ENCODE assay signal across 1 cellular context in the genomic region with DNA sequence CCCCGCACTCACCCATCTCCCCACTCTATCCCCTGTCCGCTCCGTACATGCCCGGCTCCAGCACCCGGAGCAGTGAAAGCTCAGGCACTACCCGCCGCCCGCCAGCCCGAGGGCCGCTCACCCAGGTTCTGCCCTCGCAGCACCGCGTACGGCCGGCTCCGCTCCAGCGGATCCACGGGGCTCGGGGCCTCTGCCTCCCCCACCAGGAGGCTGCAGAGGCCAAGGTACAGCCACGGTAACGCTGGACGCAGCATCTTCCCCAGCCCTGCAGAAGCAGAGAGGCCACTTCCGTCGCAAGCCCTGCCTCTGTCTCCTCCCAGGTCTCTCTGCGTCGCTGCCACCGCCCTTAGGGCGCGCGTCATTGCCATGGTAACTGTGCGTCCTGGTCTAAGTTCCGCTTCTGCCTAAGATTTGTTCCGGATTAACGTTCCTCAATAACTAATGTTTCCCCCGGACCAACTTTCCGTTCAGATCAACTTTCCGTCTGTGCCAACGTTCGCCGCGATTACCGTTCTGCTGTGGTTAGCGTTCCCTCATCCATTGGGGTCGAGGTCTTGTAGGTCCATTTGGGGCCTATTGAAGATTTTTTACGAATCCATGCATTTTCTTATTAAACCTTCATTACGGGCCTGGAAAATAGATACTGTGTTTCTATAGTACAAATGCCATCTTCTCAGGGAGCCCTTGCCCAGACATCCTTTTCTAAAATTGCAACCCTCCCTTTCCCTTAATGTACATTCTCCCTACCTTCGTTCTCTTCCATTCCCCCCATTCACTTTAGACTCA.
TF ChIP-seq lines count a peak whose summit lies in the region.

Gene C12orf76, minus strand, starts transcription at position 281 of the 786 bp plus-strand sequence. Its CDS starts 27 bp downstream, at position 254.

TF ChIP-seq in HepG2, 621 proteins besides CTCF, POLR2A, EP300 and RAD21 (continued from another document and continues in another):
- TF ChIP-seq ARID5B (CRISPR knock-in tag; IDR thresholded peaks at IDR 0.05) (peak; percentile 63), ZNF414 (CRISPR knock-in tag; IDR thresholded peaks at IDR 0.05) (peak; percentile 86), ZNF788 (CRISPR knock-in tag; IDR thresholded peaks at IDR 0.05; ENCODE audit: borderline replicate concordance) (peak; percentile 97; the same call in 1 of the 2 replicates), ZNF629 (CRISPR knock-in tag; conservative IDR thresholded peaks at IDR 0.05) (peak; percentile 54; the same call in 1 of the 2 replicates), ARID2 (CRISPR knock-in tag; IDR thresholded peaks at IDR 0.05; ENCODE audit: borderline replicate concordance) (peak; percentile 2; the same call in 1 of the 2 replicates), MED1 (CRISPR knock-in tag; IDR thresholded peaks at IDR 0.05) (peak; percentile 81), KDM6A (CRISPR knock-in tag; IDR thresholded peaks at IDR 0.05; ENCODE audit: low read depth) (no peak), HNF4G (IDR thresholded peaks at IDR 0.05; ENCODE audit: borderline replicate concordance, low read depth, low read length) (peak; percentile 60; the same call in 1 of the 2 replicates), HNF4G (CRISPR knock-in tag; IDR thresholded peaks at IDR 0.05; ENCODE audit: borderline replicate concordance, low read depth) (no peak), HDAC1 (CRISPR knock-in tag; IDR thresholded peaks at IDR 0.05) (peak; percentile 94), ZNF782 (CRISPR knock-in tag; IDR thresholded peaks at IDR 0.05; ENCODE audit: borderline replicate concordance) (peak; percentile 47; the same call in 1 of the 2 replicates), PPARG (CRISPR knock-in tag; conservative IDR thresholded peaks at IDR 0.05) (peak; percentile 76), SP5 (CRISPR knock-in tag; IDR thresholded peaks at IDR 0.05; ENCODE audit: borderline replicate concordance, low read depth) (peak; percentile 22; the same call in 1 of the 2 replicates), ZSCAN9 (CRISPR knock-in tag; IDR thresholded peaks at IDR 0.05; ENCODE audit: borderline replicate concordance) (peak; percentile 76), POLR2G (IDR thresholded peaks at IDR 0.05; ENCODE audit: low read depth, low read length) (peak; percentile 87), NFKB2 (CRISPR knock-in tag; IDR thresholded peaks at IDR 0.05; ENCODE audit: borderline replicate concordance) (peak; percentile 81; the same call in 1 of the 2 replicates), SOX5 (CRISPR knock-in tag; IDR thresholded peaks at IDR 0.05; ENCODE audit: borderline replicate concordance) (peak; percentile 76), FOXP1 (IDR thresholded peaks at IDR 0.05) (no peak), FOXP1 (CRISPR knock-in tag; IDR thresholded peaks at IDR 0.05) (peak; percentile 26; the same call in 1 of the 2 replicates), ZNF317 (CRISPR knock-in tag; IDR thresholded peaks at IDR 0.05) (no peak), TAF1 (CRISPR knock-in tag; IDR thresholded peaks at IDR 0.05) (peak; percentile 87), TBX2 (CRISPR knock-in tag; IDR thresholded peaks at IDR 0.05; ENCODE audit: borderline replicate concordance) (peak; percentile 87), MIER3 (CRISPR knock-in tag; IDR thresholded peaks at IDR 0.05; ENCODE audit: borderline replicate concordance) (peak; percentile 60; the same call in 1 of the 2 replicates), PITX1 (CRISPR knock-in tag; IDR thresholded peaks at IDR 0.05) (peak; percentile 94), ZIK1 (CRISPR knock-in tag; IDR thresholded peaks at IDR 0.05; ENCODE audit: borderline replicate concordance, low read depth) (no peak), ATAD3A (CRISPR knock-in tag; IDR thresholded peaks at IDR 0.05) (no peak), ZNF441 (CRISPR knock-in tag; IDR thresholded peaks at IDR 0.05; ENCODE audit: borderline replicate concordance) (0 out of 2 replicates have a peak, but pooled peaks have one; percentile 41), ZBTB8A (CRISPR knock-in tag; IDR thresholded peaks at IDR 0.05; ENCODE audit: borderline replicate concordance, low read depth) (no peak), FOXM1 (CRISPR knock-in tag; IDR thresholded peaks at IDR 0.05) (no peak), ZNF775 (CRISPR knock-in tag; IDR thresholded peaks at IDR 0.05; ENCODE audit: borderline replicate concordance) (no peak), HNF4A (CRISPR knock-in tag; IDR thresholded peaks at IDR 0.05) (peak; percentile 83), KMT2B (CRISPR knock-in tag; IDR thresholded peaks at IDR 0.05) (peak; percentile 91), ZFX (CRISPR knock-in tag; IDR thresholded peaks at IDR 0.05; ENCODE audit: low read depth) (peak; percentile 90), ZNF230 (CRISPR knock-in tag; IDR thresholded peaks at IDR 0.05) (peak; percentile 33; the same call in 1 of the 2 replicates), MNT (IDR thresholded peaks at IDR 0.05) (peak; percentile 46; the same call in 1 of the 2 replicates)
- TF ChIP-seq, protein P1, sequence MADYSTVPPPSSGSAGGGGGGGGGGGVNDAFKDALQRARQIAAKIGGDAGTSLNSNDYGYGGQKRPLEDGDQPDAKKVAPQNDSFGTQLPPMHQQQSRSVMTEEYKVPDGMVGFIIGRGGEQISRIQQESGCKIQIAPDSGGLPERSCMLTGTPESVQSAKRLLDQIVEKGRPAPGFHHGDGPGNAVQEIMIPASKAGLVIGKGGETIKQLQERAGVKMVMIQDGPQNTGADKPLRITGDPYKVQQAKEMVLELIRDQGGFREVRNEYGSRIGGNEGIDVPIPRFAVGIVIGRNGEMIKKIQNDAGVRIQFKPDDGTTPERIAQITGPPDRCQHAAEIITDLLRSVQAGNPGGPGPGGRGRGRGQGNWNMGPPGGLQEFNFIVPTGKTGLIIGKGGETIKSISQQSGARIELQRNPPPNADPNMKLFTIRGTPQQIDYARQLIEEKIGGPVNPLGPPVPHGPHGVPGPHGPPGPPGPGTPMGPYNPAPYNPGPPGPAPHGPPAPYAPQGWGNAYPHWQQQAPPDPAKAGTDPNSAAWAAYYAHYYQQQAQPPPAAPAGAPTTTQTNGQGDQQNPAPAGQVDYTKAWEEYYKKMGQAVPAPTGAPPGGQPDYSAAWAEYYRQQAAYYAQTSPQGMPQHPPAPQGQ (CRISPR knock-in tag; IDR thresholded peaks at IDR 0.05; ENCODE audit: borderline replicate concordance): no peak
- TF ChIP-seq, protein P2, sequence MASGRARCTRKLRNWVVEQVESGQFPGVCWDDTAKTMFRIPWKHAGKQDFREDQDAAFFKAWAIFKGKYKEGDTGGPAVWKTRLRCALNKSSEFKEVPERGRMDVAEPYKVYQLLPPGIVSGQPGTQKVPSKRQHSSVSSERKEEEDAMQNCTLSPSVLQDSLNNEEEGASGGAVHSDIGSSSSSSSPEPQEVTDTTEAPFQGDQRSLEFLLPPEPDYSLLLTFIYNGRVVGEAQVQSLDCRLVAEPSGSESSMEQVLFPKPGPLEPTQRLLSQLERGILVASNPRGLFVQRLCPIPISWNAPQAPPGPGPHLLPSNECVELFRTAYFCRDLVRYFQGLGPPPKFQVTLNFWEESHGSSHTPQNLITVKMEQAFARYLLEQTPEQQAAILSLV (CRISPR knock-in tag; IDR thresholded peaks at IDR 0.05; ENCODE audit: borderline replicate concordance): peak; percentile 34; the same call in 1 of the 2 replicates
- TF ChIP-seq, protein P3, sequence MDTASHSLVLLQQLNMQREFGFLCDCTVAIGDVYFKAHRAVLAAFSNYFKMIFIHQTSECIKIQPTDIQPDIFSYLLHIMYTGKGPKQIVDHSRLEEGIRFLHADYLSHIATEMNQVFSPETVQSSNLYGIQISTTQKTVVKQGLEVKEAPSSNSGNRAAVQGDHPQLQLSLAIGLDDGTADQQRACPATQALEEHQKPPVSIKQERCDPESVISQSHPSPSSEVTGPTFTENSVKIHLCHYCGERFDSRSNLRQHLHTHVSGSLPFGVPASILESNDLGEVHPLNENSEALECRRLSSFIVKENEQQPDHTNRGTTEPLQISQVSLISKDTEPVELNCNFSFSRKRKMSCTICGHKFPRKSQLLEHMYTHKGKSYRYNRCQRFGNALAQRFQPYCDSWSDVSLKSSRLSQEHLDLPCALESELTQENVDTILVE (CRISPR knock-in tag; IDR thresholded peaks at IDR 0.05): peak; percentile 94
- TF ChIP-seq, protein P4, sequence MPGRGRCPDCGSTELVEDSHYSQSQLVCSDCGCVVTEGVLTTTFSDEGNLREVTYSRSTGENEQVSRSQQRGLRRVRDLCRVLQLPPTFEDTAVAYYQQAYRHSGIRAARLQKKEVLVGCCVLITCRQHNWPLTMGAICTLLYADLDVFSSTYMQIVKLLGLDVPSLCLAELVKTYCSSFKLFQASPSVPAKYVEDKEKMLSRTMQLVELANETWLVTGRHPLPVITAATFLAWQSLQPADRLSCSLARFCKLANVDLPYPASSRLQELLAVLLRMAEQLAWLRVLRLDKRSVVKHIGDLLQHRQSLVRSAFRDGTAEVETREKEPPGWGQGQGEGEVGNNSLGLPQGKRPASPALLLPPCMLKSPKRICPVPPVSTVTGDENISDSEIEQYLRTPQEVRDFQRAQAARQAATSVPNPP (CRISPR knock-in tag; IDR thresholded peaks at IDR 0.05): peak; percentile 59; the same call in 1 of the 2 replicates
- TF ChIP-seq, protein P5, sequence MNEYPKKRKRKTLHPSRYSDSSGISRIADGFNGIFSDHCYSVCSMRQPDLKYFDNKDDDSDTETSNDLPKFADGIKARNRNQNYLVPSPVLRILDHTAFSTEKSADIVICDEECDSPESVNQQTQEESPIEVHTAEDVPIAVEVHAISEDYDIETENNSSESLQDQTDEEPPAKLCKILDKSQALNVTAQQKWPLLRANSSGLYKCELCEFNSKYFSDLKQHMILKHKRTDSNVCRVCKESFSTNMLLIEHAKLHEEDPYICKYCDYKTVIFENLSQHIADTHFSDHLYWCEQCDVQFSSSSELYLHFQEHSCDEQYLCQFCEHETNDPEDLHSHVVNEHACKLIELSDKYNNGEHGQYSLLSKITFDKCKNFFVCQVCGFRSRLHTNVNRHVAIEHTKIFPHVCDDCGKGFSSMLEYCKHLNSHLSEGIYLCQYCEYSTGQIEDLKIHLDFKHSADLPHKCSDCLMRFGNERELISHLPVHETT (CRISPR knock-in tag; conservative IDR thresholded peaks at IDR 0.05): peak; percentile 71; the same call in 1 of the 2 replicates
- TF ChIP-seq, protein P6, sequence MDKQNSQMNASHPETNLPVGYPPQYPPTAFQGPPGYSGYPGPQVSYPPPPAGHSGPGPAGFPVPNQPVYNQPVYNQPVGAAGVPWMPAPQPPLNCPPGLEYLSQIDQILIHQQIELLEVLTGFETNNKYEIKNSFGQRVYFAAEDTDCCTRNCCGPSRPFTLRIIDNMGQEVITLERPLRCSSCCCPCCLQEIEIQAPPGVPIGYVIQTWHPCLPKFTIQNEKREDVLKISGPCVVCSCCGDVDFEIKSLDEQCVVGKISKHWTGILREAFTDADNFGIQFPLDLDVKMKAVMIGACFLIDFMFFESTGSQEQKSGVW (CRISPR knock-in tag; IDR thresholded peaks at IDR 0.05; ENCODE audit: borderline replicate concordance): no peak
